12 cellular contexts compared by ENCODE assay signal in the genomic region with DNA sequence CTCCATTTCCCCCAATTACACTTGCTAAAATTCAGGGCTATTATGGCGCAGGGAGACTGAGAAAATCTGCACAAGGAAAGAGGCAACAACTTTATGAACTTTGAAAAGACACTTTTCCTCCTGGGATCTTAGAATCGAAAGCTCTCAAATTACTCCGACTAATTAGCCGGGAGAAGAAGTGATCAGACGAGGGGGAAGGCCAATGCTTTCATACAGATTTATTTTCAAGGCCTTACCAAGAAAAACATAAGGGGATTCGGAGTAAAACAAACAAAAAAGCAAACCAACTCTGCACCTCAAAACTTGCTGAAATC. TPM values are rescaled to one million over a fixed set of nuclear protein-coding genes. Genes with fewer than 3 reads are reported as not detected.
DNase-seq lines count a peak whose midpoint lies in the region; ATAC-seq and TF ChIP-seq lines count a peak whose summit lies in the region.
"Had no signal": no experiment of that assay in that cellular context is flagged by ENCODE, and none has a peak within 500 bp of the region (broad histone marks: within the 10 kb centered on the region; RNA-seq: fewer than 3 reads in every experiment).

No MANE protein-coding gene starts in this region.

- H3K27me3 ChIP-seq in CD4-positive, alpha-beta memory T cell (ENCODE audit: insufficient read depth, low read length): peaks cover 81% of the 10 kb centered on the region
- H3K27me3 ChIP-seq in HUES48 (ENCODE audit: control insufficient read depth, insufficient read depth, low read length): peaks cover 99% of the 10 kb centered on the region

- peaks cover 0 to 3% of the 10 kb centered on the region in 2 donors for H3K9me3 ChIP-seq in CD4-positive, alpha-beta memory T cell (ENCODE audit: control insufficient read depth in 1 of 2, low read length in 2 of 2)
- no peaks in the 10 kb centered on the region for H3K9me3 ChIP-seq in HUES48 (ENCODE audit: control insufficient read depth, insufficient read depth, low read length)
- H3K9me3 ChIP-seq: gastroesophageal sphincter, neutrophil had no signal

- POLR2A ChIA-PET in CD4-positive, alpha-beta memory T cell (lab: Charles Lee; ENCODE audit: partially characterized antibody): no interaction called here
- POLR2A ChIA-PET in naive thymus-derived CD8-positive, alpha-beta T cell (lab: Charles Lee): no interaction called here

- no peak for ATAC-seq in naive thymus-derived CD8-positive, alpha-beta T cell
- no peak for ATAC-seq in GM19035 (IDR thresholded peaks at IDR 0.05; ENCODE audit: unreplicated experiment)
- no peak for ATAC-seq in GM21825 (IDR thresholded peaks at IDR 0.05; ENCODE audit: unreplicated experiment)
- no peak for ATAC-seq in GM18519 (IDR thresholded peaks at IDR 0.05; ENCODE audit: low FRiP score, unreplicated experiment)

- H3K36me3 ChIP-seq in CD4-positive, alpha-beta memory T cell (ENCODE audit: insufficient read depth, low read length): no peaks in the 10 kb centered on the region
- no peaks in the 10 kb centered on the region for H3K36me3 ChIP-seq in HUES48 (ENCODE audit: control insufficient read depth, insufficient read depth, low read length)
- H3K36me3 ChIP-seq: gastroesophageal sphincter, neutrophil, WERI-Rb-1 had no signal

- DNase-seq in CD4-positive, alpha-beta memory T cell: no peak
- no peak for DNase-seq in naive thymus-derived CD8-positive, alpha-beta T cell
- no peak for DNase-seq in DMS114 treated with DMSO at 0.1 percent for 48 hours (lab: John Stamatoyannopoulos, UW; ENCODE audit: unreplicated experiment)
- DNase-seq: GF-D8, WERI-Rb-1 had no signal

- peak overlapping the region; percentile 56 to 86 (median 79) for H3K4me3 Mint-ChIP-seq in CD4-positive, alpha-beta memory T cell
- peak overlapping the region; percentile 93 to 98 (median 95) for H3K4me3 Mint-ChIP-seq in brain
- peak overlapping the region; percentile 3 to 89 (median 80) for H3K4me3 Mint-ChIP-seq in naive thymus-derived CD8-positive, alpha-beta T cell

- peaks cover 3 to 22% (median 11%) of the 10 kb centered on the region in 8 donors for H3K9me3 Mint-ChIP-seq in CD4-positive, alpha-beta memory T cell
- H3K9me3 Mint-ChIP-seq in brain: peaks cover 0 to 11% (median 0%) of the 10 kb centered on the region in 5 experiments
- peaks cover 0 to 18% (median 2%) of the 10 kb centered on the region in 9 donors for H3K9me3 Mint-ChIP-seq in naive thymus-derived CD8-positive, alpha-beta T cell

- H3K4me3 ChIP-seq in CD4-positive, alpha-beta memory T cell (ENCODE audit: low read length in 2 of 2): peak overlapping the region in 1 of 2 donors; percentile 23
- H3K4me3 ChIP-seq in HUES48 (ENCODE audit: low read depth, low read length): peak overlapping the region; percentile 69

- peaks cover 29 to 67% (median 38%) of the 10 kb centered on the region in 4 donors for H3K4me1 Mint-ChIP-seq in CD4-positive, alpha-beta memory T cell
- H3K4me1 Mint-ChIP-seq in brain: peaks cover 53% of the 10 kb centered on the region
- peaks cover 28 to 57% (median 52%) of the 10 kb centered on the region in 4 donors for H3K4me1 Mint-ChIP-seq in naive thymus-derived CD8-positive, alpha-beta T cell

- peaks cover 58 to 63% of the 10 kb centered on the region in 2 donors for H3K27me3 Mint-ChIP-seq in CD4-positive, alpha-beta memory T cell
- H3K27me3 Mint-ChIP-seq in brain: peaks cover 64% of the 10 kb centered on the region
- H3K27me3 Mint-ChIP-seq in naive thymus-derived CD8-positive, alpha-beta T cell: peaks cover 54 to 80% (median 61%) of the 10 kb centered on the region in 5 donors

- peaks cover 0 to 11% of the 10 kb centered on the region in 2 donors for H3K36me3 Mint-ChIP-seq in CD4-positive, alpha-beta memory T cell
- H3K36me3 Mint-ChIP-seq in brain: peaks cover 37% of the 10 kb centered on the region
- H3K36me3 Mint-ChIP-seq in naive thymus-derived CD8-positive, alpha-beta T cell: peaks cover 2 to 16% (median 10%) of the 10 kb centered on the region in 3 donors

- H3K4me1 ChIP-seq in CD4-positive, alpha-beta memory T cell (ENCODE audit: insufficient read depth, low read length): peaks cover 54% of the 10 kb centered on the region
- peaks cover 83% of the 10 kb centered on the region for H3K4me1 ChIP-seq in HUES48 (ENCODE audit: control insufficient read depth, insufficient read depth, low read length)

- CTCF ChIA-PET in CD4-positive, alpha-beta memory T cell (lab: Charles Lee; ENCODE audit: partially characterized antibody): no interaction called here

- H3K27ac Mint-ChIP-seq in CD4-positive, alpha-beta memory T cell: no peak overlapping the region
- H3K27ac Mint-ChIP-seq in brain: peak overlapping the region; percentile 89 to 98 (median 97)
- no peak overlapping the region for H3K27ac Mint-ChIP-seq in naive thymus-derived CD8-positive, alpha-beta T cell

- no peak overlapping the region for H3K9ac ChIP-seq in HUES48 (ENCODE audit: low read depth, low read length)

- intact Hi-C loops in CD4-positive, alpha-beta memory T cell (cut with micrococcal nuclease): no loop called here

- no peak overlapping the region for H3K27ac ChIP-seq in CD4-positive, alpha-beta memory T cell (ENCODE audit: low read depth, low read length)
- H3K27ac ChIP-seq in HUES48 (ENCODE audit: low read depth, low read length): no peak overlapping the region
- H3K27ac ChIP-seq: gastroesophageal sphincter, neutrophil, WERI-Rb-1 had no signal

- TF ChIP-seq CTCF in brain (conservative IDR thresholded peaks at IDR 0.05): no peak

RNA-seq across cellular contexts. Expression of a gene that starts 1.6 kb away (rescaled TPM):
- total RNA-seq in CD4-positive, alpha-beta memory T cell: not detected
- under 1 TPM in 1 of 2 donors, not detected in 1; 0.11 TPM for polyA plus RNA-seq in CD4-positive, alpha-beta memory T cell
- 16.7 TPM for polyA plus RNA-seq in brain (ENCODE audit: insufficient read depth, low read depth, low replicate concordance)
- not detected for total RNA-seq in naive thymus-derived CD8-positive, alpha-beta T cell
- under 1 TPM in 1 of 3 donors, not detected in 2; 0.05 TPM for polyA plus RNA-seq in naive thymus-derived CD8-positive, alpha-beta T cell

Comparison
In these comparisons a context has a peak if more than half of its experiments do, and no peak if none do; other contexts are left out.
1. H3K27ac Mint-ChIP-seq: peak in brain (5 of 5); none in CD4-positive, alpha-beta memory T cell (0 of 7) and naive thymus-derived CD8-positive, alpha-beta T cell (0 of 10).
2. RNA of a gene that starts 1.6 kb away (polyA plus RNA-seq): 16.7 TPM in brain (single experiment); 0.11 TPM in CD4-positive, alpha-beta memory T cell and 0.05 TPM in naive thymus-derived CD8-positive, alpha-beta T cell; every median in the first group is over 10 times any median in the second.
3. Peak in every context shown above with its lines, with median percentiles within 50 percentile points of each other: H3K4me3 Mint-ChIP-seq.